Comparison of ENCODE assay signal across 11 cellular contexts in the genomic region with DNA sequence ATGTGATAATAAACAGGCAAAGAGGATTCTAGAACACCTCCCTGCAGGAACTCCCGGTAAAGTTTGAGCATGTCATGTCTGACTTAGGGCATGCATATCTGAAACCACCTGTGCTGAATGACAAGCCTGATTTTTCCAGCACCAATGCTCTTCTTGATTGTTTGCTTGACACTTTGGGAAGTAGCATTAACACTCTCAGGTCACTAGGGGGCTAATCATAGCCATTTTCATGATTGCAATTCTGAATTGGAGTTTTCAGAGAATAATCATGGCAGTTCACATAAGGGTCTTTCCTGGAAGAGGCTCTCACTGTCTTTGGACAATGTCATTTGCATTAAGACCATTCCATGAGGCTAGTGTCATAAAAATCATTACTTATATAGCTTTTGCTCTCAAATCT.
DNase-seq lines count a peak whose midpoint lies in the region; ATAC-seq and TF ChIP-seq lines count a peak whose summit lies in the region.
"Had no signal": no experiment of that assay in that cellular context is flagged by ENCODE, and none has a peak within 500 bp of the region (broad histone marks: within the 10 kb centered on the region; RNA-seq: fewer than 3 reads in every experiment).

No MANE protein-coding gene starts in this region.

- H3K27ac Mint-ChIP-seq in activated CD4-positive, alpha-beta memory T cell treated with anti-CD3 and anti-CD28 coated beads for 36 hours, result no peak overlapping the region
- H3K27ac Mint-ChIP-seq: activated naive CD4-positive, alpha-beta T cell treated with anti-CD3 and anti-CD28 coated beads, Interleukin-2, amount 50 U/mL, for 72 hours had no signal

- H3K4me1 ChIP-seq in heart right ventricle (no peaks in the 10 kb centered on the region), OCI-LY3 (ENCODE audit: low read length) (no peaks in the 10 kb centered on the region), prostate gland (replicated peaks) (no peaks in the 10 kb centered on the region)

- peaks cover 0 to 4% (median 0%) of the 10 kb centered on the region in 7 donors for H3K27me3 ChIP-seq in heart right ventricle
- H3K27me3 ChIP-seq in OCI-LY3 (ENCODE audit: low read depth, low read length), result peaks cover 29% of the 10 kb centered on the region
- H3K27me3 ChIP-seq in prostate gland (replicated peaks; ENCODE audit: insufficient read depth), result no peaks in the 10 kb centered on the region

- POLR2A ChIA-PET in activated CD4-positive, alpha-beta memory T cell treated with anti-CD3 and anti-CD28 coated beads for 36 hours (lab: Charles Lee), result no interaction called here

- TF ChIP-seq CTCF in heart right ventricle (IDR thresholded peaks at IDR 0.05) (peak in 7 of 9 donors; percentile 17 to 44 (median 40)), OCI-LY3 (IDR thresholded peaks at IDR 0.05; ENCODE audit: low read depth, low read length) (peak; percentile 59), fibroblast of pulmonary artery (IDR thresholded peaks at IDR 0.05; ENCODE audit: low read length, missing control alignments) (peak; percentile 28), prostate gland (IDR thresholded peaks at IDR 0.05) (no peak)

- no peak for TF ChIP-seq POLR2A in prostate gland (IDR thresholded peaks at IDR 0.05)

- H3K4me3 ChIP-seq in heart right ventricle (no peak overlapping the region), OCI-LY3 (ENCODE audit: low read length) (no peak overlapping the region), fibroblast of pulmonary artery (replicated peaks; ENCODE audit: low read depth, low read length) (no peak overlapping the region), prostate gland (no peak overlapping the region)

- no peak overlapping the region for H3K4me2 ChIP-seq in OCI-LY3 (ENCODE audit: low read length)

- DNase-seq in heart right ventricle (no peak), left ventricle myocardium superior (no peak), fibroblast of pulmonary artery (ENCODE audit: low read depth) (no peak), prostate gland (ENCODE audit: low spot score) (no peak)
- no peak for DNase-seq in activated CD4-positive, alpha-beta T cell treated with anti-CD3 and anti-CD28 coated beads, Interleukin-2, amount 50 U/mL, for 48 hours
- DNase-seq in activated CD4-positive, alpha-beta memory T cell treated with anti-CD3 and anti-CD28 coated beads for 36 hours, result no peak
- DNase-seq: retina had no signal

- H3K27me3 Mint-ChIP-seq in activated CD4-positive, alpha-beta memory T cell treated with anti-CD3 and anti-CD28 coated beads for 36 hours, result no peaks in the 10 kb centered on the region

- H3K4me1 Mint-ChIP-seq in activated CD4-positive, alpha-beta memory T cell treated with anti-CD3 and anti-CD28 coated beads for 36 hours (ENCODE audit: low read depth), result no peaks in the 10 kb centered on the region

- WGBS in heart right ventricle, 2 donors, result 47 to 52% methylated on average over 1 of the region's 1 CpG
- WGBS in prostate gland, result 79% methylated on average over 1 of the region's 1 CpG

- H2AFZ ChIP-seq in OCI-LY3 (ENCODE audit: low read depth, low read length), result no peak overlapping the region

- H3K4me3 Mint-ChIP-seq in activated CD4-positive, alpha-beta memory T cell treated with anti-CD3 and anti-CD28 coated beads for 36 hours, result no peak overlapping the region

- H3K9me3 Mint-ChIP-seq in activated CD4-positive, alpha-beta memory T cell treated with anti-CD3 and anti-CD28 coated beads for 36 hours, result no peaks in the 10 kb centered on the region
- H3K9me3 Mint-ChIP-seq: activated naive CD4-positive, alpha-beta T cell treated with anti-CD3 and anti-CD28 coated beads, Interleukin-2, amount 50 U/mL, for 72 hours had no signal

- no peaks in the 10 kb centered on the region for H4K20me1 ChIP-seq in OCI-LY3 (ENCODE audit: insufficient read depth, low read length)

- intact Hi-C loops in heart right ventricle (cut with DNase I) (no loop called here), left ventricle myocardium superior (cut with micrococcal nuclease) (no loop called here), prostate gland (cut with DNase I) (no loop called here)
- intact Hi-C loops in activated CD4-positive, alpha-beta memory T cell treated with anti-CD3 and anti-CD28 coated beads for 36 hours (cut with micrococcal nuclease), result no loop called here

- ATAC-seq in heart right ventricle, result no peak
- ATAC-seq in left ventricle myocardium superior, result no peak
- no peak for ATAC-seq in GM21367 (IDR thresholded peaks at IDR 0.05; ENCODE audit: unreplicated experiment)
- ATAC-seq: activated naive CD4-positive, alpha-beta T cell treated with anti-CD3 and anti-CD28 coated beads, Interleukin-2, amount 50 U/mL, for 72 hours; left lobe of liver had no signal

- no peak overlapping the region for H3K9ac ChIP-seq in OCI-LY3 (ENCODE audit: low read length)

- H3K9me3 ChIP-seq in heart right ventricle (no peaks in the 10 kb centered on the region), OCI-LY3 (ENCODE audit: insufficient read depth, low read length) (no peaks in the 10 kb centered on the region), prostate gland (no peaks in the 10 kb centered on the region)

- H3K79me2 ChIP-seq in OCI-LY3 (ENCODE audit: low read length), result no peaks in the 10 kb centered on the region

- H3K27ac ChIP-seq in heart right ventricle, result no peak overlapping the region
- H3K27ac ChIP-seq in OCI-LY3 (ENCODE audit: low read length), result no peak overlapping the region
- H3K27ac ChIP-seq in prostate gland, result no peak overlapping the region

- CTCF ChIA-PET in activated CD4-positive, alpha-beta memory T cell treated with anti-CD3 and anti-CD28 coated beads for 36 hours (lab: Charles Lee), result no interaction called here

- H3K36me3 Mint-ChIP-seq in activated CD4-positive, alpha-beta memory T cell treated with anti-CD3 and anti-CD28 coated beads for 36 hours, result no peaks in the 10 kb centered on the region
- H3K36me3 Mint-ChIP-seq: activated naive CD4-positive, alpha-beta T cell treated with anti-CD3 and anti-CD28 coated beads, Interleukin-2, amount 50 U/mL, for 72 hours had no signal

- H3K36me3 ChIP-seq in heart right ventricle (no peaks in the 10 kb centered on the region), OCI-LY3 (replicated peaks; ENCODE audit: low read depth, low read length) (no peaks in the 10 kb centered on the region), prostate gland (no peaks in the 10 kb centered on the region)

Comparison
In these comparisons a context has a peak if more than half of its experiments do, and no peak if none do; other contexts are left out.
1. CTCF ChIP-seq: peak in heart right ventricle (7 of 9), OCI-LY3 (single experiment) and fibroblast of pulmonary artery (single experiment); none in prostate gland (0 of 4).